ENCODE assay signal across 8 cellular contexts in the genomic region with DNA sequence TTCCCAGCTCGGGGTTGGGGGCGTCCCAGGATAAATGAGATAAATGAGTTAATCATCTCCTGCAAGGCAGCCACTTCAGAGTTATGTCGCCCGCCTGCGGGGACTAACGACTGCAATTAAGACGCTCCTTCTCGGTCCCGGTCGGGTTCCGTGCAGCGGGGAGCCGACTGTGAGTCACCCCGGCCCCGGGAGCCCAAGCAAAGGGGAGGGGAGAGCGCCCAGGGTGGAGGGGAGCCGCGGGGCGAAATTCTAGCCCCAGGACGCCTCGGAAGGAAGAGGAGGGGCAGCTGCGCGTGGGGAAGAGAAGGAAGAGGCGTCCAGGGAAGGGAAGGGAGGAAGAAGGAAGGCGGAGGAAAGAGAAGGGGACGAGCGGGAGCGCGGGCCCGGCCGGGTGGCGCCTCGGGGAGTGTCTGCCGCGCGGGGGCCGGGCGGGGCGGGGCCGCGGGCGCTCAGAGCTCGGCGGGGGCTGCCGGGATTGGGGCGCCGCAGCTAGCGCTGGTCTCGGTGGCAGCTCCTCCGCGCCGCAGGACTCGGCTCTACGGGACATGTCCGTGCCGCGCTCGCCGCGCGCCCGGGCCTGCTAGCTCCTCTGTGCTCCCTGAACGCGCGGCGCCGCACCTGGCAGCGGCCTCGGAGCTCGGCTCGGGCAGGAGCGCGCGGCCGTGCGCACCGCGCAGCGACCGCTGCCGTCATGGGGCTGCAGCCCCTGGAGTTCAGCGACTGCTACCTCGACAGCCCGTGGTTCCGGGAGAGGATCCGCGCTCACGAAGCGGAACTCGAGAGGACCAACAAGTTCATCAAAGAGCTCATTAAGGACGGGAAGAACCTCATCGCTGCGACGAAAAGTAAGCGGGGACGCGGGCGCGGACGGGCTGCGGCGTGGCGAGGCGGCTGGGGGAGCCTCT. TPM values are rescaled to one million over a fixed set of nuclear protein-coding genes. Genes with fewer than 3 reads are reported as not detected.
DNase-seq lines count a peak whose midpoint lies in the region; ATAC-seq lines count a peak whose summit lies in the region.

A gene with protein sequence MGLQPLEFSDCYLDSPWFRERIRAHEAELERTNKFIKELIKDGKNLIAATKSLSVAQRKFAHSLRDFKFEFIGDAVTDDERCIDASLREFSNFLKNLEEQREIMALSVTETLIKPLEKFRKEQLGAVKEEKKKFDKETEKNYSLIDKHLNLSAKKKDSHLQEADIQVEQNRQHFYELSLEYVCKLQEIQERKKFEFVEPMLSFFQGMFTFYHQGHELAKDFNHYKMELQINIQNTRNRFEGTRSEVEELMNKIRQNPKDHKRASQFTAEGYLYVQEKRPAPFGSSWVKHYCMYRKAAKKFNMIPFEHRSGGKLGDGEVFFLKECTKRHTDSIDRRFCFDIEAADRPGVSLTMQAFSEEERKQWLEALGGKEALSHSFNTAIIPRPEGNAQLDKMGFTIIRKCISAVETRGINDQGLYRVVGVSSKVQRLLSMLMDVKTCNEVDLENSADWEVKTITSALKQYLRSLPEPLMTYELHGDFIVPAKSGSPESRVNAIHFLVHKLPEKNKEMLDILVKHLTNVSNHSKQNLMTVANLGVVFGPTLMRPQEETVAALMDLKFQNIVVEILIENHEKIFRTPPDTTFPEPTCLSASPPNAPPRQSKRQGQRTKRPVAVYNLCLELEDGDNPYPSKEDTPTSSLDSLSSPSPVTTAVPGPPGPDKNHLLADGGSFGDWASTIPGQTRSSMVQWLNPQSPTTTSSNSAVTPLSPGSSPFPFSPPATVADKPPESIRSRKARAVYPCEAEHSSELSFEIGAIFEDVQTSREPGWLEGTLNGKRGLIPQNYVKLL (plus strand): TSS at position 478 of the 905 bp plus-strand sequence. CDS start 214 bp downstream, at position 692.

- peak within 1 kb of the TSS; percentile 91 for H2BK15ac ChIP-seq in mesenchymal stem cell (ENCODE audit: low read depth, poor library complexity, severe bottlenecking)

- H3K36me3 ChIP-seq in mesenchymal stem cell (ENCODE audit: control insufficient read depth in 1 of 2, insufficient read depth in 2 of 2, low read depth in 1 of 2, low read length in 2 of 2): no peaks in the 10 kb centered on the region

- POLR2A ChIA-PET in activated CD8-positive, alpha-beta T cell treated with anti-CD3 and anti-CD28 coated beads, Interleukin-2, amount 10 ng/mL, durations not matched to agents 7 days and 5 days (lab: Charles Lee): interaction anchor here (0.6 to 2.9 kb wide), 9 partner anchors 36 to 135 kb away, joined by 3 to 16 read pairs (median 3); partner anchors contain the start of genes PRMT9 and TMEM184C

- peaks cover 31% of the 10 kb centered on the region for H3K4me1 Mint-ChIP-seq in activated CD8-positive, alpha-beta T cell treated with anti-CD3 and anti-CD28 coated beads, Interleukin-2, amount 10 ng/mL, durations not matched to agents 7 days and 5 days (ENCODE audit: low read depth)

- peak within 1 kb of the TSS; percentile 78 for H3K4me2 ChIP-seq in mesenchymal stem cell (ENCODE audit: low read length, poor library complexity, severe bottlenecking)

- peak; percentile 53 for DNase-seq in NCI-H146 (lab: John Stamatoyannopoulos, UW)
- DNase-seq in NCI-H146 treated with DMSO at 0.1 percent for 48 hours (lab: John Stamatoyannopoulos, UW; ENCODE audit: unreplicated experiment): no peak
- DNase-seq in NCI-H2171 (lab: John Stamatoyannopoulos, UW): peak; percentile 45
- peak; percentile 62 for DNase-seq in activated CD8-positive, alpha-beta T cell treated with anti-CD3 and anti-CD28 coated beads, Interleukin-2, amount 10 ng/mL, durations not matched to agents 7 days and 5 days
- peak; percentile 55 for DNase-seq in effector CD4-positive, alpha-beta T cell
- peak; percentile 90 for DNase-seq in mesenchymal stem cell
- peak; percentile 41 for DNase-seq in stimulated activated CD8-positive, alpha-beta memory T cell treated with anti-CD3 and anti-CD28 coated beads, Interleukin-15, amount 100 ng/mL, for 24 hours (ENCODE audit: low read depth)

- peak within 1 kb of the TSS; percentile 89 to 99 for H3K18ac ChIP-seq in mesenchymal stem cell (ENCODE audit: low read depth in 1 of 2, low read length in 2 of 2)

- WGBS in mesenchymal stem cell: 1% methylated on average over 100 of the region's 104 CpGs

- H2BK120ac ChIP-seq in mesenchymal stem cell (ENCODE audit: low read depth, low read length): peak within 1 kb of the TSS; percentile 75

- H3K9me3 Mint-ChIP-seq in activated CD8-positive, alpha-beta T cell treated with anti-CD3 and anti-CD28 coated beads, Interleukin-2, amount 10 ng/mL, durations not matched to agents 7 days and 5 days (ENCODE audit: insufficient read depth): no peaks in the 10 kb centered on the region

- peak within 1 kb of the TSS; percentile 77 to 99 for H3K4me3 ChIP-seq in mesenchymal stem cell (ENCODE audit: insufficient read depth in 1 of 2, low read depth in 1 of 2, low read length in 2 of 2)

- H3K36me3 Mint-ChIP-seq in activated CD8-positive, alpha-beta T cell treated with anti-CD3 and anti-CD28 coated beads, Interleukin-2, amount 10 ng/mL, durations not matched to agents 7 days and 5 days (ENCODE audit: low read depth): peaks cover 2% of the 10 kb centered on the region

- peak; percentile 71 for ATAC-seq in HG02759 (IDR thresholded peaks at IDR 0.05; ENCODE audit: unreplicated experiment)
- ATAC-seq in activated CD8-positive, alpha-beta T cell treated with anti-CD3 and anti-CD28 coated beads, Interleukin-2, amount 10 ng/mL, durations not matched to agents 7 days and 5 days: peak; percentile 83

- CTCF ChIA-PET in activated CD8-positive, alpha-beta T cell treated with anti-CD3 and anti-CD28 coated beads, Interleukin-2, amount 10 ng/mL, durations not matched to agents 7 days and 5 days (lab: Charles Lee): interaction anchor here (0.8 to 4.3 kb wide), 17 partner anchors 9 to 143 kb away, joined by 3 to 49 read pairs (median 5); partner anchors contain the start of genes PRMT9 and TMEM184C

- H3K9ac ChIP-seq in mesenchymal stem cell (ENCODE audit: low read length): peak within 1 kb of the TSS; percentile 96

- H2AFZ ChIP-seq in mesenchymal stem cell (ENCODE audit: low read depth, low read length): peak within 1 kb of the TSS; percentile 54

- peak within 1 kb of the TSS; percentile 81 for H3K27ac Mint-ChIP-seq in activated CD8-positive, alpha-beta T cell treated with anti-CD3 and anti-CD28 coated beads, Interleukin-2, amount 10 ng/mL, durations not matched to agents 7 days and 5 days

- H3K14ac ChIP-seq in mesenchymal stem cell (ENCODE audit: low read length in 2 of 2): peak within 1 kb of the TSS in 1 of 2 experiments; percentile 28

- H3K4me1 ChIP-seq in mesenchymal stem cell (ENCODE audit: control insufficient read depth, insufficient read depth, low read depth, low read length): peaks cover 13% of the 10 kb centered on the region

- no peak within 1 kb of the TSS for H2AK5ac ChIP-seq in mesenchymal stem cell (ENCODE audit: low read length, severe bottlenecking)

- H2BK5ac ChIP-seq in mesenchymal stem cell (ENCODE audit: low read depth, low read length, poor library complexity, severe bottlenecking): peak within 1 kb of the TSS; percentile 0

- no peaks in the 10 kb centered on the region for H3K9me3 ChIP-seq in mesenchymal stem cell (ENCODE audit: control insufficient read depth, low read length)

- peaks cover 44% of the 10 kb centered on the region for H3K27me3 Mint-ChIP-seq in activated CD8-positive, alpha-beta T cell treated with anti-CD3 and anti-CD28 coated beads, Interleukin-2, amount 10 ng/mL, durations not matched to agents 7 days and 5 days (ENCODE audit: low read depth)

- H3K79me1 ChIP-seq in mesenchymal stem cell (replicated peaks; ENCODE audit: low read length, poor library complexity, severe bottlenecking): no peaks in the 10 kb centered on the region

- peak within 1 kb of the TSS; percentile 90 for H4K91ac ChIP-seq in mesenchymal stem cell (ENCODE audit: low read length)

- peak within 1 kb of the TSS; percentile 60 to 80 for H3K4ac ChIP-seq in mesenchymal stem cell (ENCODE audit: low read depth in 1 of 2, low read length in 2 of 2)

- H3K4me3 Mint-ChIP-seq in activated CD8-positive, alpha-beta T cell treated with anti-CD3 and anti-CD28 coated beads, Interleukin-2, amount 10 ng/mL, durations not matched to agents 7 days and 5 days: peak within 1 kb of the TSS; percentile 86

- peak within 1 kb of the TSS in 1 of 2 experiments; percentile 16 for H3K23ac ChIP-seq in mesenchymal stem cell (ENCODE audit: low read length in 2 of 2)

- H3K27me3 ChIP-seq in mesenchymal stem cell (ENCODE audit: control insufficient read depth in 1 of 2, insufficient read depth in 1 of 2, low read length in 2 of 2): no peaks in the 10 kb centered on the region

- peak within 1 kb of the TSS; percentile 77 for H3K27ac ChIP-seq in mesenchymal stem cell (ENCODE audit: low read length, poor library complexity, severe bottlenecking)

- peak within 1 kb of the TSS in 1 of 2 experiments; percentile 56 for H2BK12ac ChIP-seq in mesenchymal stem cell (ENCODE audit: low read length in 2 of 2)

- H4K8ac ChIP-seq in mesenchymal stem cell (ENCODE audit: low read length): peak within 1 kb of the TSS; percentile 86

RNA-seq across cellular contexts. Expression of the gene that starts here (rescaled TPM):
- 1 to 10 TPM; 6.3 to 7.1 TPM for total RNA-seq in activated CD8-positive, alpha-beta T cell treated with anti-CD3 and anti-CD28 coated beads, Interleukin-2, amount 10 ng/mL, durations not matched to agents 7 days and 5 days
- 24.9 TPM for polyA plus RNA-seq in mesenchymal stem cell (2013, experiment 1 of 2)
- polyA plus RNA-seq in mesenchymal stem cell (2013, experiment 2 of 2): 24.0 TPM
